Comparison of ENCODE assay signal across 22 cellular contexts in genomic region chr12:117412465-117413190, GRCh38. TPM values are rescaled to one million over a fixed set of nuclear protein-coding genes. Genes with fewer than 3 reads are reported as not detected.
DNase-seq lines count a peak whose midpoint lies in the region; ATAC-seq and TF ChIP-seq lines count a peak whose summit lies in the region.
"Had no signal": no experiment of that assay in that cellular context is flagged by ENCODE, and none has a peak within 500 bp of the region (broad histone marks: within the 10 kb centered on the region; RNA-seq: fewer than 3 reads in every experiment).

No MANE protein-coding gene starts in this region.

- in situ Hi-C loops in gastrocnemius medialis (cut with MboI; ENCODE audit: low sequenced_read_pairs in 4 of 4) (no loop called here), transverse colon (cut with MboI; ENCODE audit: low pct_ligation_motif_present in 1 of 4, low pct_unique_long_range_greater_than_20kb in 1 of 4, low sequenced_read_pairs in 3 of 4) (no loop called here)

- ATAC-seq in Right ventricle myocardium superior (ENCODE audit: poor library complexity), result peak; percentile 78
- peak; percentile 83 to 85 for ATAC-seq in gastrocnemius medialis
- no peak for ATAC-seq in activated CD4-positive, CD25-positive, alpha-beta regulatory T cell treated with anti-CD3 and anti-CD28 coated beads, Interleukin-2, amount 50 U/mL, for 24 hours
- no peak for ATAC-seq in gastroesophageal sphincter

- H3K4me3 ChIP-seq in right atrium auricular region, result no peak overlapping the region
- peak overlapping the region in 1 of 4 donors; percentile 23 for H3K4me3 ChIP-seq in gastrocnemius medialis
- H3K4me3 ChIP-seq in gastroesophageal sphincter, result no peak overlapping the region
- H3K4me3 ChIP-seq in transverse colon, result no peak overlapping the region

- intact Hi-C loops in Right ventricle myocardium superior (cut with DNase I) (no loop called here), gastrocnemius medialis (cut with DNase I; ENCODE audit: low total_unique reads) (loop anchor here (1.0 to 2.0 kb wide), 3 partner anchors 27 to 121 kb away; no protein-coding TSS in a partner anchor), transverse colon (cut with DNase I; ENCODE audit: low total_unique reads) (no loop called here)

- peak; percentile 46 for DNase-seq in Right ventricle myocardium superior
- DNase-seq in right atrium auricular region (ENCODE audit: low spot score), result no peak
- DNase-seq in left kidney (ENCODE audit: low read depth, low spot score), result peak; percentile 11
- DNase-seq in gastrocnemius medialis, result peak; percentile 85 to 98
- DNase-seq in transverse colon, result no peak
- DNase-seq: DMS 273 treated with DMSO at 0.1 percent for 48 hours, DND-41, HFFc6, IMR-90, MM.1S, NCI-H1092, NCI-H1436 treated with DMSO at 0.1 percent for 48 hours, NCI-H2081, NCI-H510A, NCI-H774, SIG-M5 had no signal

- peaks cover 0 to 5% of the 10 kb centered on the region in 2 donors for H3K4me1 ChIP-seq in right atrium auricular region
- H3K4me1 ChIP-seq in gastrocnemius medialis, result peaks cover 48 to 57% of the 10 kb centered on the region in 2 donors
- H3K4me1 ChIP-seq in gastroesophageal sphincter, result peaks cover 0 to 17% (median 0%) of the 10 kb centered on the region in 3 donors
- H3K4me1 ChIP-seq in transverse colon, result peaks cover 3 to 6% (median 4%) of the 10 kb centered on the region in 4 donors

- no peak for TF ChIP-seq CTCF in right atrium auricular region (IDR thresholded peaks at IDR 0.05)
- peak in 1 of 5 experiments; percentile 22 for TF ChIP-seq CTCF in gastrocnemius medialis (IDR thresholded peaks at IDR 0.05 in 4 of 5, conservative IDR thresholded peaks at IDR 0.05 in 1 of 5)
- no peak for TF ChIP-seq CTCF in gastroesophageal sphincter (IDR thresholded peaks at IDR 0.05)
- TF ChIP-seq CTCF in transverse colon (IDR thresholded peaks at IDR 0.05), result no peak

- no peaks in the 10 kb centered on the region for H3K9me3 ChIP-seq in right atrium auricular region
- no peaks in the 10 kb centered on the region for H3K9me3 ChIP-seq in gastrocnemius medialis
- H3K9me3 ChIP-seq in gastroesophageal sphincter, result no peaks in the 10 kb centered on the region
- H3K9me3 ChIP-seq in transverse colon, result no peaks in the 10 kb centered on the region

- no peak for TF ChIP-seq EP300 in gastroesophageal sphincter (IDR thresholded peaks at IDR 0.05)
- TF ChIP-seq EP300 in transverse colon (IDR thresholded peaks at IDR 0.05; ENCODE audit: low read depth), result no peak

- no peaks in the 10 kb centered on the region for H3K27me3 ChIP-seq in right atrium auricular region
- H3K27me3 ChIP-seq in gastrocnemius medialis, result no peaks in the 10 kb centered on the region
- peaks cover 3% of the 10 kb centered on the region for H3K27me3 ChIP-seq in gastroesophageal sphincter
- H3K27me3 ChIP-seq in transverse colon, result no peaks in the 10 kb centered on the region

- H3K27ac ChIP-seq in right atrium auricular region (peak overlapping the region in 1 of 2 donors; percentile 13), gastrocnemius medialis (peak overlapping the region; percentile 79 to 89 (median 84)), gastroesophageal sphincter (no peak overlapping the region), transverse colon (no peak overlapping the region)
- H3K27ac ChIP-seq: HL-60 had no signal

- 45 to 56% methylated on average over 9 of the region's 11 CpGs for WGBS in gastroesophageal sphincter (ENCODE audit: low coverage in 1 of 2), 2 donors
- 77% methylated on average over 11 of the region's 11 CpGs; no CpG with 5 or more reads in 1 of the 2 donors for WGBS in transverse colon (ENCODE audit: low coverage in 1 of 2), 2 donors

- no peaks in the 10 kb centered on the region for H3K36me3 ChIP-seq in right atrium auricular region
- no peaks in the 10 kb centered on the region for H3K36me3 ChIP-seq in gastrocnemius medialis
- no peaks in the 10 kb centered on the region for H3K36me3 ChIP-seq in gastroesophageal sphincter
- H3K36me3 ChIP-seq in transverse colon, result no peaks in the 10 kb centered on the region

- no peak for TF ChIP-seq POLR2A in gastrocnemius medialis (IDR thresholded peaks at IDR 0.05)
- no peak for TF ChIP-seq POLR2A in gastroesophageal sphincter (IDR thresholded peaks at IDR 0.05)
- no peak for TF ChIP-seq POLR2A in transverse colon (IDR thresholded peaks at IDR 0.05)

RNA-seq across cellular contexts. Expression of gene NOS1, which starts 51.2 kb away (rescaled TPM):
- 0.19 TPM for total RNA-seq in Right ventricle myocardium superior
- under 1 TPM; 0.04 to 0.67 TPM for total RNA-seq in right atrium auricular region
- 10 to 100 TPM in 2 of 4 donors, 1 to 10 TPM in 2; 6.4 to 39.9 (median 8.9) TPM for total RNA-seq in gastrocnemius medialis
- 1 to 10 TPM in 3 of 4 donors, under 1 TPM in 1; 0.62 to 1.8 (median 1.4) TPM for total RNA-seq in gastroesophageal sphincter
- 1 to 10 TPM in 1 of 4 donors, under 1 TPM in 2, not detected in 1; 0.79 to 1.6 (median 0.96) TPM for total RNA-seq in transverse colon
- total RNA-seq: A172, B cell, HFFc6, IMR-90, RPMI7951 had no signal

Comparison
In these comparisons a context has a peak if more than half of its experiments do, and no peak if none do; other contexts are left out.
1. DNase-seq: peak in Right ventricle myocardium superior (single experiment), left kidney (single experiment) and gastrocnemius medialis (2 of 2); none in right atrium auricular region (single experiment) and transverse colon (single experiment).
2. ATAC-seq: peak in Right ventricle myocardium superior (single experiment) and gastrocnemius medialis (2 of 2); none in activated CD4-positive, CD25-positive, alpha-beta regulatory T cell treated with anti-CD3 and anti-CD28 coated beads, Interleukin-2, amount 50 U/mL, for 24 hours (0 of 2) and gastroesophageal sphincter (single experiment).
3. H3K27ac ChIP-seq: peak in gastrocnemius medialis (4 of 4); none in gastroesophageal sphincter (0 of 4) and transverse colon (0 of 4).